ENCODE assay signal across 11 cellular contexts in the genomic region with DNA sequence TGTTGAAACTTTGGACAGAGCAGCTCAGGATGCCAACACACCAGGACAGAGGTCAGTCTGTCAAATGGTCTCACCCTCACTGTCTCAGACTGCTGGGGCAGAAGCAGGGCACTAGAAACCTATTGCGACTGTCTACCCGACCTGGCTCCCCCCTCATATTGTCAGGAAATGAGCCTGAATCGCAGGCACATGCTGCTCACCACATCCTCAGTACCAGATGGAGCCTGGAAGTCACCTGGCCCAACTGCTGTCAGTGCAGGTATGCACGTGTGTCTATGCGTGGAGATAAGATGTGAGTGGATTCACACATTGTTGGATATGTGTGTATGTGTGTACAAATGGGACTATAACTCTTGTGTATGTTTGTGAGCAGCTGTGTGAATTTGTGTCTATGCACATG. TPM values are rescaled to one million over a fixed set of nuclear protein-coding genes. Genes with fewer than 3 reads are reported as not detected.
DNase-seq lines count a peak whose midpoint lies in the region.
"Had no signal": no experiment of that assay in that cellular context is flagged by ENCODE, and none has a peak within 500 bp of the region (broad histone marks: within the 10 kb centered on the region; RNA-seq: fewer than 3 reads in every experiment).

No MANE protein-coding gene starts in this region.

- peaks cover 10% of the 10 kb centered on the region for H3K27me3 ChIP-seq in thymus (ENCODE audit: control insufficient read depth, insufficient read depth)

- peaks cover 31% of the 10 kb centered on the region for H3K4me1 ChIP-seq in thymus (ENCODE audit: control insufficient read depth, insufficient read depth, low read length)

- DNase-seq in activated naive CD4-positive, alpha-beta T cell treated with anti-CD3 and anti-CD28 coated beads, Interleukin-2, amount 10 ng/mL, durations not matched to agents 7 days and 5 days: peak; percentile 61
- no peak for DNase-seq in activated naive CD4-positive, alpha-beta T cell treated with Interleukin-2 at 50 U/mL for 16 hours
- DNase-seq in T1000 (lab: John Stamatoyannopoulos, UW): no peak
- DNase-seq: central memory CD4-positive, alpha-beta T cell; endodermal cell; GDM1; left ventricle myocardium superior; NCI-H2107 had no signal

- peaks cover 15% of the 10 kb centered on the region for H3K4me1 Mint-ChIP-seq in activated naive CD4-positive, alpha-beta T cell treated with anti-CD3 and anti-CD28 coated beads, Interleukin-2, amount 10 ng/mL, durations not matched to agents 7 days and 5 days

- no peak overlapping the region for H3K4me3 ChIP-seq in thymus (ENCODE audit: low read length)
- H3K4me3 ChIP-seq: smooth muscle cell had no signal

- no peak overlapping the region for H3K4me3 Mint-ChIP-seq in activated naive CD4-positive, alpha-beta T cell treated with anti-CD3 and anti-CD28 coated beads, Interleukin-2, amount 10 ng/mL, durations not matched to agents 7 days and 5 days
- H3K4me3 Mint-ChIP-seq: endodermal cell; stimulated activated naive CD8-positive, alpha-beta T cell treated with anti-CD3 and anti-CD28 coated beads, Interleukin-15, Interleukin-2, amounts not matched to agents 100 ng/mL and 50 ng/mL, for 24 hours had no signal

- peaks cover 44% of the 10 kb centered on the region for H3K27me3 Mint-ChIP-seq in activated naive CD4-positive, alpha-beta T cell treated with anti-CD3 and anti-CD28 coated beads, Interleukin-2, amount 10 ng/mL, durations not matched to agents 7 days and 5 days

- no peaks in the 10 kb centered on the region for H3K9me3 Mint-ChIP-seq in activated naive CD4-positive, alpha-beta T cell treated with anti-CD3 and anti-CD28 coated beads, Interleukin-2, amount 10 ng/mL, durations not matched to agents 7 days and 5 days
- H3K9me3 Mint-ChIP-seq: endodermal cell; stimulated activated naive CD8-positive, alpha-beta T cell treated with anti-CD3 and anti-CD28 coated beads, Interleukin-15, Interleukin-2, amounts not matched to agents 100 ng/mL and 50 ng/mL, for 24 hours had no signal

- WGBS in thymus: 11% methylated on average over 5 of the region's 5 CpGs

- no peaks in the 10 kb centered on the region for H3K36me3 ChIP-seq in thymus (ENCODE audit: control insufficient read depth, insufficient read depth)

- H3K9me3 ChIP-seq in thymus (ENCODE audit: control insufficient read depth): no peaks in the 10 kb centered on the region

- H3K27ac Mint-ChIP-seq in activated naive CD4-positive, alpha-beta T cell treated with anti-CD3 and anti-CD28 coated beads, Interleukin-2, amount 10 ng/mL, durations not matched to agents 7 days and 5 days: no peak overlapping the region
- H3K27ac Mint-ChIP-seq: endodermal cell; stimulated activated naive CD8-positive, alpha-beta T cell treated with anti-CD3 and anti-CD28 coated beads, Interleukin-15, Interleukin-2, amounts not matched to agents 100 ng/mL and 50 ng/mL, for 24 hours had no signal

- H3K27ac ChIP-seq in thymus (ENCODE audit: low read depth): peak overlapping the region; percentile 53

- no peaks in the 10 kb centered on the region for H3K36me3 Mint-ChIP-seq in activated naive CD4-positive, alpha-beta T cell treated with anti-CD3 and anti-CD28 coated beads, Interleukin-2, amount 10 ng/mL, durations not matched to agents 7 days and 5 days

- CTCF ChIA-PET in activated naive CD4-positive, alpha-beta T cell treated with anti-CD3 and anti-CD28 coated beads, Interleukin-2, amount 10 ng/mL, durations not matched to agents 7 days and 5 days (lab: Charles Lee): interaction anchor here (0.8 to 2.3 kb wide), 6 partner anchors 13 to 43 kb away, joined by 3 to 9 read pairs (median 4); no protein-coding TSS in a partner anchor

RNA-seq across cellular contexts. Expression of a gene that starts 3.2 kb away (rescaled TPM):
- 1.3 TPM for polyA plus RNA-seq in thymus

RNA-seq across cellular contexts. Expression of a gene that starts 17.5 kb away (rescaled TPM):
- 7.7 TPM for polyA plus RNA-seq in thymus

RNA-seq across cellular contexts. Expression of a gene that starts 34.2 kb away (rescaled TPM):
- polyA plus RNA-seq in thymus: not detected
- polyA plus RNA-seq: smooth muscle cell had no signal

RNA-seq across cellular contexts. Expression of a gene that starts 50.2 kb away (rescaled TPM):
- not detected for polyA plus RNA-seq in thymus
- polyA plus RNA-seq: smooth muscle cell had no signal

RNA-seq across cellular contexts. Expression of a gene that starts 51.8 kb away (rescaled TPM):
- polyA plus RNA-seq in thymus: 132 TPM
